In genomic region chr4:53902786-53903185, GRCh38 we compare ENCODE assay signal across 25 cellular contexts.
"Had no signal": no experiment of that assay in that cellular context is flagged by ENCODE, and none has a peak within 500 bp of the region (broad histone marks: within the 10 kb centered on the region; RNA-seq: fewer than 3 reads in every experiment).

No MANE protein-coding gene starts in this region.

- H3K36me3 ChIP-seq: heart left ventricle, left lung, lower lobe of right lung, spleen, suprapubic skin, tibial artery, upper lobe of right lung had no signal

- H3K27me3 ChIP-seq: body of pancreas had no signal

- H3K27ac Mint-ChIP-seq: activated CD4-positive, alpha-beta memory T cell treated with anti-CD3 and anti-CD28 coated beads for 36 hours; activated naive CD4-positive, alpha-beta T cell treated with anti-CD3 and anti-CD28 coated beads, Interleukin-2, amount 50 U/mL, for 24 hours; activated T-helper 17 cell treated with anti-CD3 and anti-CD28 coated beads, Interleukin-2, amount 50 U/mL, for 72 hours; immature natural killer cell; natural killer cell had no signal

- H3K9me3 Mint-ChIP-seq: activated CD4-positive, alpha-beta memory T cell treated with anti-CD3 and anti-CD28 coated beads for 36 hours; activated naive CD4-positive, alpha-beta T cell treated with anti-CD3 and anti-CD28 coated beads, Interleukin-2, amount 50 U/mL, for 24 hours; activated T-cell treated with anti-CD3 and anti-CD28 coated beads, Interleukin-2, amount 50 U/mL, for 4 hours; activated T-helper 17 cell treated with anti-CD3 and anti-CD28 coated beads, Interleukin-2, amount 50 U/mL, for 72 hours; immature natural killer cell; natural killer cell had no signal

- H3K36me3 Mint-ChIP-seq: activated CD4-positive, alpha-beta memory T cell treated with anti-CD3 and anti-CD28 coated beads for 36 hours; activated naive CD4-positive, alpha-beta T cell treated with anti-CD3 and anti-CD28 coated beads, Interleukin-2, amount 50 U/mL, for 24 hours; immature natural killer cell; natural killer cell had no signal

- H3K4me3 Mint-ChIP-seq: activated CD4-positive, alpha-beta memory T cell treated with anti-CD3 and anti-CD28 coated beads for 36 hours; activated naive CD4-positive, alpha-beta T cell treated with anti-CD3 and anti-CD28 coated beads, Interleukin-2, amount 50 U/mL, for 24 hours; activated T-cell treated with anti-CD3 and anti-CD28 coated beads, Interleukin-2, amount 50 U/mL, for 4 hours; activated T-helper 17 cell treated with anti-CD3 and anti-CD28 coated beads, Interleukin-2, amount 50 U/mL, for 72 hours; immature natural killer cell; natural killer cell had no signal

- DNase-seq: activated CD4-positive, alpha-beta memory T cell treated with anti-CD3 and anti-CD28 coated beads for 36 hours; activated CD4-positive, alpha-beta T cell treated with anti-CD3 and anti-CD28 coated beads for 4 hours; activated T-cell treated with anti-CD3 and anti-CD28 coated beads, Interleukin-2, amount 50 U/mL, for 4 hours; anterior cingulate cortex; body of pancreas; dorsolateral prefrontal cortex; effector memory CD4-positive, alpha-beta T cell; heart left ventricle; hypothalamus; immature natural killer cell; kidney glomerular epithelial cell; left lung; lower lobe of right lung; mesendoderm; natural killer cell; right cardiac atrium; spleen; stimulated activated naive CD4-positive, alpha-beta T cell; tibial artery; upper lobe of right lung had no signal

- H3K27ac ChIP-seq: body of pancreas, coronary artery, dorsolateral prefrontal cortex, heart left ventricle, left lung, lower lobe of right lung, spleen, suprapubic skin, tibial artery, upper lobe of right lung, VCaP had no signal

- ATAC-seq: activated T-cell treated with anti-CD3 and anti-CD28 coated beads, Interleukin-2, amount 50 U/mL, for 4 hours; activated T-helper 17 cell treated with anti-CD3 and anti-CD28 coated beads, Interleukin-2, amount 50 U/mL, for 72 hours; body of pancreas; heart left ventricle; left lung; lower lobe of right lung; natural killer cell; right cardiac atrium; upper lobe of right lung had no signal

- H3K4me3 ChIP-seq: body of pancreas, coronary artery, dorsolateral prefrontal cortex, heart left ventricle, left lung, lower lobe of right lung, spleen, suprapubic skin, tibial artery, upper lobe of right lung had no signal

- H3K4me1 Mint-ChIP-seq: activated T-helper 17 cell treated with anti-CD3 and anti-CD28 coated beads, Interleukin-2, amount 50 U/mL, for 72 hours had no signal

- H3K9me3 ChIP-seq: body of pancreas, heart left ventricle, left lung, lower lobe of right lung, spleen, suprapubic skin, tibial artery, upper lobe of right lung had no signal
